In the genomic region with DNA sequence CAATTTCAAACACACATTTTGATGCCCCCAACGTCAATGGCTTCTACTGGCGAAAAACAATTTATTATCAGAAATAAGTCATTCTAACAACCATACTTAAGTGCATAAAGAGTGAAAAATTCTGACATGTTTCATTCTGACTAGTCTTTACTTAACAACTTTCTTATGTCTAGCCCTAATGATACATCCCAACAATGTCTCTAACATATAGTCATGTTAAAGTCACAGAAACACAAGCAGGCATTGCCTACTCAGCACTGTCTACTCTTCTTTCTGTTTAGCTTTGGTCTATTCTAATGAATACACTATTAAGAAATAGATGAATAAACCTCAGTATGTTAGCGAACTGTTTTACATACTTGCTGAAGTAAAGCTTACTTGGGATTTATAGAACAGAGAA, we compare ENCODE assay signal across 38 cellular contexts.
"Had no signal": no experiment of that assay in that cellular context is flagged by ENCODE, and none has a peak within 500 bp of the region (broad histone marks: within the 10 kb centered on the region; RNA-seq: fewer than 3 reads in every experiment).

No MANE protein-coding gene starts in this region.

- H3K36me3 ChIP-seq: adrenal gland, ascending aorta, brain microvascular endothelial cell, breast epithelium, cardiac muscle cell had no signal

- H3K4me1 ChIP-seq: adrenal gland, ascending aorta, breast epithelium had no signal

- H3K27ac Mint-ChIP-seq: activated naive CD4-positive, alpha-beta T cell treated with anti-CD3 and anti-CD28 coated beads for 36 hours; activated naive CD4-positive, alpha-beta T cell treated with anti-CD3 and anti-CD28 coated beads, Interleukin-2, amount 10 ng/mL, durations not matched to agents 7 days and 5 days; activated naive CD4-positive, alpha-beta T cell treated with anti-CD3 and anti-CD28 coated beads, Interleukin-2, amount 50 U/mL, for 24 hours; activated naive CD4-positive, alpha-beta T cell treated with anti-CD3 and anti-CD28 coated beads, Interleukin-2, amount 50 U/mL, for 72 hours; activated naive CD8-positive, alpha-beta T cell; activated naive CD8-positive, alpha-beta T cell treated with anti-CD3 and anti-CD28 coated beads for 36 hours; activated naive CD8-positive, alpha-beta T cell treated with anti-CD3 and anti-CD28 coated beads, Interleukin-2, amount 10 ng/mL, durations not matched to agents 7 days and 5 days; activated naive CD8-positive, alpha-beta T cell treated with anti-CD3 and anti-CD28 coated beads, Interleukin-2, amount 50 U/mL, for 24 hours; activated T-cell treated with anti-CD3 and anti-CD28 coated beads, Interleukin-2, amount 50 U/mL, for 72 hours; activated T-helper 1 cell treated with anti-CD3 and anti-CD28 coated beads, Interleukin-12 subunit alpha, Interleukin-12 subunit beta, Interleukin-2, Interleukin-4 antibody, amounts not matched to agents 30 ng/mL and 10 ng/mL and 1 ng/mL, durations not matched to agents 14 hours and 24 hours and 36 hours; activated T-helper 17 cell treated with anti-CD3 and anti-CD28 coated beads, Interleukin-2, amount 50 U/mL, for 72 hours; activated T-helper 2 cell treated with anti-CD3 and anti-CD28 coated beads, Interferon-gamma antibody, Interleukin-2, Interleukin-4, amounts not matched to agents 10 μg/mL and 5 μg/mL and 100 μg/mL, durations not matched to agents 14 hours and 24 hours and 36 hours; brain had no signal

- H3K4me3 ChIP-seq: adrenal gland, ascending aorta, body of pancreas, breast epithelium, cardiac muscle cell had no signal

- DNase-seq: activated effector memory CD4-positive, alpha-beta T cell treated with anti-CD3 and anti-CD28 coated beads, Interleukin-2, amount 50 U/mL, for 16 hours; activated effector memory CD4-positive, alpha-beta T cell treated with Interleukin-2 at 50 U/mL for 16 hours; activated gamma-delta T cell; activated gamma-delta T cell treated with Interleukin-2 at 50 U/mL for 16 hours; activated naive CD4-positive, alpha-beta T cell; activated naive CD4-positive, alpha-beta T cell treated with anti-CD3 and anti-CD28 coated beads for 36 hours; activated naive CD4-positive, alpha-beta T cell treated with anti-CD3 and anti-CD28 coated beads, Interleukin-2, amount 10 ng/mL, durations not matched to agents 7 days and 5 days; activated naive CD4-positive, alpha-beta T cell treated with anti-CD3 and anti-CD28 coated beads, Interleukin-2, amount 50 U/mL, for 16 hours; activated naive CD4-positive, alpha-beta T cell treated with Interleukin-2 at 50 U/mL for 16 hours; activated naive CD8-positive, alpha-beta T cell treated with anti-CD3 and anti-CD28 coated beads for 36 hours; activated naive CD8-positive, alpha-beta T cell treated with anti-CD3 and anti-CD28 coated beads, Interleukin-2, amount 10 ng/mL, durations not matched to agents 7 days and 5 days; activated naive CD8-positive, alpha-beta T cell treated with anti-CD3 and anti-CD28 coated beads, Interleukin-2, amount 50 U/mL, for 24 hours; activated T-cell treated with anti-CD3 and anti-CD28 coated beads, Interleukin-2, amount 50 U/mL, for 4 hours; activated T-cell treated with anti-CD3 and anti-CD28 coated beads, Interleukin-2, amount 50 U/mL, for 48 hours; activated T-cell treated with anti-CD3 and anti-CD28 coated beads, Interleukin-2, amount 50 U/mL, for 72 hours; adrenal gland; amniotic stem cell; amygdala; anterior cingulate cortex; aorta; body of pancreas; brain microvascular endothelial cell; central memory CD4-positive, alpha-beta T cell; cerebellar nuclear complex had no signal

- H3K27me3 ChIP-seq: adrenal gland, ascending aorta, body of pancreas, brain microvascular endothelial cell, breast epithelium, cardiac muscle cell had no signal

- H3K4me3 Mint-ChIP-seq: activated naive CD4-positive, alpha-beta T cell treated with anti-CD3 and anti-CD28 coated beads for 36 hours; activated naive CD4-positive, alpha-beta T cell treated with anti-CD3 and anti-CD28 coated beads, Interleukin-2, amount 10 ng/mL, durations not matched to agents 7 days and 5 days; activated naive CD4-positive, alpha-beta T cell treated with anti-CD3 and anti-CD28 coated beads, Interleukin-2, amount 50 U/mL, for 24 hours; activated naive CD8-positive, alpha-beta T cell; activated naive CD8-positive, alpha-beta T cell treated with anti-CD3 and anti-CD28 coated beads for 36 hours; activated naive CD8-positive, alpha-beta T cell treated with anti-CD3 and anti-CD28 coated beads, Interleukin-2, amount 10 ng/mL, durations not matched to agents 7 days and 5 days; activated naive CD8-positive, alpha-beta T cell treated with anti-CD3 and anti-CD28 coated beads, Interleukin-2, amount 50 U/mL, for 24 hours; activated T-cell treated with anti-CD3 and anti-CD28 coated beads, Interleukin-2, amount 50 U/mL, for 4 hours; activated T-cell treated with anti-CD3 and anti-CD28 coated beads, Interleukin-2, amount 50 U/mL, for 72 hours; activated T-helper 1 cell treated with anti-CD3 and anti-CD28 coated beads, Interleukin-12 subunit alpha, Interleukin-12 subunit beta, Interleukin-2, Interleukin-4 antibody, amounts not matched to agents 30 ng/mL and 10 ng/mL and 1 ng/mL, durations not matched to agents 14 hours and 24 hours and 36 hours; activated T-helper 17 cell treated with anti-CD3 and anti-CD28 coated beads, Interleukin-2, amount 50 U/mL, for 72 hours; brain; central memory CD8-positive, alpha-beta T cell had no signal

- H3K4me1 Mint-ChIP-seq: activated naive CD4-positive, alpha-beta T cell treated with anti-CD3 and anti-CD28 coated beads, Interleukin-2, amount 10 ng/mL, durations not matched to agents 7 days and 5 days; activated naive CD4-positive, alpha-beta T cell treated with anti-CD3 and anti-CD28 coated beads, Interleukin-2, amount 50 U/mL, for 24 hours; activated naive CD8-positive, alpha-beta T cell treated with anti-CD3 and anti-CD28 coated beads for 36 hours; activated naive CD8-positive, alpha-beta T cell treated with anti-CD3 and anti-CD28 coated beads, Interleukin-2, amount 50 U/mL, for 24 hours; activated T-helper 17 cell treated with anti-CD3 and anti-CD28 coated beads, Interleukin-2, amount 50 U/mL, for 72 hours; central memory CD8-positive, alpha-beta T cell had no signal

- ATAC-seq: activated naive CD4-positive, alpha-beta T cell treated with anti-CD3 and anti-CD28 coated beads, Interleukin-2, amount 50 U/mL, for 72 hours; activated naive CD8-positive, alpha-beta T cell treated with anti-CD3 and anti-CD28 coated beads, Interleukin-2, amount 50 U/mL, for 24 hours; activated T-cell treated with anti-CD3 and anti-CD28 coated beads, Interleukin-2, amount 50 U/mL, for 4 hours; activated T-cell treated with anti-CD3 and anti-CD28 coated beads, Interleukin-2, amount 50 U/mL, for 72 hours; activated T-helper 17 cell treated with anti-CD3 and anti-CD28 coated beads, Interleukin-2, amount 50 U/mL, for 72 hours; body of pancreas had no signal

- H3K9me3 ChIP-seq: adrenal gland, ascending aorta, body of pancreas, breast epithelium had no signal

- H3K36me3 Mint-ChIP-seq: activated naive CD4-positive, alpha-beta T cell treated with anti-CD3 and anti-CD28 coated beads, Interleukin-2, amount 10 ng/mL, durations not matched to agents 7 days and 5 days; activated naive CD4-positive, alpha-beta T cell treated with anti-CD3 and anti-CD28 coated beads, Interleukin-2, amount 50 U/mL, for 24 hours; activated naive CD4-positive, alpha-beta T cell treated with anti-CD3 and anti-CD28 coated beads, Interleukin-2, amount 50 U/mL, for 72 hours; activated naive CD8-positive, alpha-beta T cell; activated naive CD8-positive, alpha-beta T cell treated with anti-CD3 and anti-CD28 coated beads for 36 hours; activated naive CD8-positive, alpha-beta T cell treated with anti-CD3 and anti-CD28 coated beads, Interleukin-2, amount 10 ng/mL, durations not matched to agents 7 days and 5 days; brain had no signal

- H3K9me3 Mint-ChIP-seq: activated naive CD4-positive, alpha-beta T cell treated with anti-CD3 and anti-CD28 coated beads for 36 hours; activated naive CD4-positive, alpha-beta T cell treated with anti-CD3 and anti-CD28 coated beads, Interleukin-2, amount 50 U/mL, for 24 hours; activated naive CD4-positive, alpha-beta T cell treated with anti-CD3 and anti-CD28 coated beads, Interleukin-2, amount 50 U/mL, for 72 hours; activated naive CD8-positive, alpha-beta T cell treated with anti-CD3 and anti-CD28 coated beads for 36 hours; activated naive CD8-positive, alpha-beta T cell treated with anti-CD3 and anti-CD28 coated beads, Interleukin-2, amount 50 U/mL, for 24 hours; activated T-cell treated with anti-CD3 and anti-CD28 coated beads, Interleukin-2, amount 50 U/mL, for 4 hours; activated T-cell treated with anti-CD3 and anti-CD28 coated beads, Interleukin-2, amount 50 U/mL, for 72 hours; activated T-helper 1 cell treated with anti-CD3 and anti-CD28 coated beads, Interleukin-12 subunit alpha, Interleukin-12 subunit beta, Interleukin-2, Interleukin-4 antibody, amounts not matched to agents 30 ng/mL and 10 ng/mL and 1 ng/mL, durations not matched to agents 14 hours and 24 hours and 36 hours; activated T-helper 17 cell treated with anti-CD3 and anti-CD28 coated beads, Interleukin-2, amount 50 U/mL, for 72 hours; activated T-helper 2 cell treated with anti-CD3 and anti-CD28 coated beads, Interferon-gamma antibody, Interleukin-2, Interleukin-4, amounts not matched to agents 10 μg/mL and 5 μg/mL and 100 μg/mL, durations not matched to agents 14 hours and 24 hours and 36 hours; central memory CD8-positive, alpha-beta T cell had no signal

- FAIRE-seq: astrocyte, bronchial epithelial cell, colon had no signal

- H3K27ac ChIP-seq: adrenal gland, ascending aorta, body of pancreas, brain microvascular endothelial cell, breast epithelium, cardiac muscle cell had no signal
